In the genomic region with DNA sequence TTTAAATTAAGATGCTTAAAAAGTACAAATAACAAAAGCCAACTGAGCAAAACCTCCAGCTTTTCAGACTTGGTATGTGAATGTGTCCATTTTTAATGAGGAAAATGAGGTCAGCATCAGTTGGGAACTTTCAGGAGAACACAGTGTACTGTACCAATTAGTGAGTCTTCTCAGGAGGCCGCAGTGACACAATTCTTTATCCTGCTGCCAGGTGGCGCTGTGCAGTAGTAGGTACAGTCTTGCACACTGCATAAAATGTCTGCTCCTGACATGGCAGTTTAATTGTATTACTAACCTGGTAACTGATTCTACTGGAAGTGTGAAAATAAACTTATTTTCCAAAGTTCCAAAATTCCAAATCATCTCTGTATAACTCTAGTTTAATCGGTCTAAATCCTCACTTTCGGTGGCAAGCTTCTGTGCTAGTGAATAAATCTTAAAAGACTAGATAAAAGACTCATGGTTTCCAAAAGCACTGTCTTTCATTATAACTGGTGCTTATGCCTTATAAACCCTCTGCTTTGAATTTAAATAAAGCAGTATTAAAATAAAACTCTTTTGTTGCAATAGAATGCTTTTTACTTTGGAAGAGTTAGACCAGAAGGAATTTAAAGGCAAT, we compare ENCODE assay signal across 1 cellular context.
TF ChIP-seq lines count a peak whose summit lies in the region.

No MANE protein-coding gene starts in this region.

TF ChIP-seq in GM23338, 12 proteins besides CTCF, POLR2A, EP300 and RAD21 (continued from another document):
- TF ChIP-seq, protein P1, sequence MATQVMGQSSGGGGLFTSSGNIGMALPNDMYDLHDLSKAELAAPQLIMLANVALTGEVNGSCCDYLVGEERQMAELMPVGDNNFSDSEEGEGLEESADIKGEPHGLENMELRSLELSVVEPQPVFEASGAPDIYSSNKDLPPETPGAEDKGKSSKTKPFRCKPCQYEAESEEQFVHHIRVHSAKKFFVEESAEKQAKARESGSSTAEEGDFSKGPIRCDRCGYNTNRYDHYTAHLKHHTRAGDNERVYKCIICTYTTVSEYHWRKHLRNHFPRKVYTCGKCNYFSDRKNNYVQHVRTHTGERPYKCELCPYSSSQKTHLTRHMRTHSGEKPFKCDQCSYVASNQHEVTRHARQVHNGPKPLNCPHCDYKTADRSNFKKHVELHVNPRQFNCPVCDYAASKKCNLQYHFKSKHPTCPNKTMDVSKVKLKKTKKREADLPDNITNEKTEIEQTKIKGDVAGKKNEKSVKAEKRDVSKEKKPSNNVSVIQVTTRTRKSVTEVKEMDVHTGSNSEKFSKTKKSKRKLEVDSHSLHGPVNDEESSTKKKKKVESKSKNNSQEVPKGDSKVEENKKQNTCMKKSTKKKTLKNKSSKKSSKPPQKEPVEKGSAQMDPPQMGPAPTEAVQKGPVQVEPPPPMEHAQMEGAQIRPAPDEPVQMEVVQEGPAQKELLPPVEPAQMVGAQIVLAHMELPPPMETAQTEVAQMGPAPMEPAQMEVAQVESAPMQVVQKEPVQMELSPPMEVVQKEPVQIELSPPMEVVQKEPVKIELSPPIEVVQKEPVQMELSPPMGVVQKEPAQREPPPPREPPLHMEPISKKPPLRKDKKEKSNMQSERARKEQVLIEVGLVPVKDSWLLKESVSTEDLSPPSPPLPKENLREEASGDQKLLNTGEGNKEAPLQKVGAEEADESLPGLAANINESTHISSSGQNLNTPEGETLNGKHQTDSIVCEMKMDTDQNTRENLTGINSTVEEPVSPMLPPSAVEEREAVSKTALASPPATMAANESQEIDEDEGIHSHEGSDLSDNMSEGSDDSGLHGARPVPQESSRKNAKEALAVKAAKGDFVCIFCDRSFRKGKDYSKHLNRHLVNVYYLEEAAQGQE (IDR thresholded peaks at IDR 0.05; ENCODE audit: unreplicated experiment) = no peak
- TF ChIP-seq POLR2AphosphoS5 (IDR thresholded peaks at IDR 0.05; ENCODE audit: low read depth) (no peak), EZH2 (IDR thresholded peaks at IDR 0.05; ENCODE audit: low read depth, unreplicated experiment) (no peak), ETS1 (IDR thresholded peaks at IDR 0.05) (no peak), ZNF114 (CRISPR knock-in tag; IDR thresholded peaks at IDR 0.05) (no peak), EZH2phosphoT487 (IDR thresholded peaks at IDR 0.05; ENCODE audit: unreplicated experiment) (no peak), JUNB (IDR thresholded peaks at IDR 0.05; ENCODE audit: unreplicated experiment) (no peak)
- TF ChIP-seq, protein P2, sequence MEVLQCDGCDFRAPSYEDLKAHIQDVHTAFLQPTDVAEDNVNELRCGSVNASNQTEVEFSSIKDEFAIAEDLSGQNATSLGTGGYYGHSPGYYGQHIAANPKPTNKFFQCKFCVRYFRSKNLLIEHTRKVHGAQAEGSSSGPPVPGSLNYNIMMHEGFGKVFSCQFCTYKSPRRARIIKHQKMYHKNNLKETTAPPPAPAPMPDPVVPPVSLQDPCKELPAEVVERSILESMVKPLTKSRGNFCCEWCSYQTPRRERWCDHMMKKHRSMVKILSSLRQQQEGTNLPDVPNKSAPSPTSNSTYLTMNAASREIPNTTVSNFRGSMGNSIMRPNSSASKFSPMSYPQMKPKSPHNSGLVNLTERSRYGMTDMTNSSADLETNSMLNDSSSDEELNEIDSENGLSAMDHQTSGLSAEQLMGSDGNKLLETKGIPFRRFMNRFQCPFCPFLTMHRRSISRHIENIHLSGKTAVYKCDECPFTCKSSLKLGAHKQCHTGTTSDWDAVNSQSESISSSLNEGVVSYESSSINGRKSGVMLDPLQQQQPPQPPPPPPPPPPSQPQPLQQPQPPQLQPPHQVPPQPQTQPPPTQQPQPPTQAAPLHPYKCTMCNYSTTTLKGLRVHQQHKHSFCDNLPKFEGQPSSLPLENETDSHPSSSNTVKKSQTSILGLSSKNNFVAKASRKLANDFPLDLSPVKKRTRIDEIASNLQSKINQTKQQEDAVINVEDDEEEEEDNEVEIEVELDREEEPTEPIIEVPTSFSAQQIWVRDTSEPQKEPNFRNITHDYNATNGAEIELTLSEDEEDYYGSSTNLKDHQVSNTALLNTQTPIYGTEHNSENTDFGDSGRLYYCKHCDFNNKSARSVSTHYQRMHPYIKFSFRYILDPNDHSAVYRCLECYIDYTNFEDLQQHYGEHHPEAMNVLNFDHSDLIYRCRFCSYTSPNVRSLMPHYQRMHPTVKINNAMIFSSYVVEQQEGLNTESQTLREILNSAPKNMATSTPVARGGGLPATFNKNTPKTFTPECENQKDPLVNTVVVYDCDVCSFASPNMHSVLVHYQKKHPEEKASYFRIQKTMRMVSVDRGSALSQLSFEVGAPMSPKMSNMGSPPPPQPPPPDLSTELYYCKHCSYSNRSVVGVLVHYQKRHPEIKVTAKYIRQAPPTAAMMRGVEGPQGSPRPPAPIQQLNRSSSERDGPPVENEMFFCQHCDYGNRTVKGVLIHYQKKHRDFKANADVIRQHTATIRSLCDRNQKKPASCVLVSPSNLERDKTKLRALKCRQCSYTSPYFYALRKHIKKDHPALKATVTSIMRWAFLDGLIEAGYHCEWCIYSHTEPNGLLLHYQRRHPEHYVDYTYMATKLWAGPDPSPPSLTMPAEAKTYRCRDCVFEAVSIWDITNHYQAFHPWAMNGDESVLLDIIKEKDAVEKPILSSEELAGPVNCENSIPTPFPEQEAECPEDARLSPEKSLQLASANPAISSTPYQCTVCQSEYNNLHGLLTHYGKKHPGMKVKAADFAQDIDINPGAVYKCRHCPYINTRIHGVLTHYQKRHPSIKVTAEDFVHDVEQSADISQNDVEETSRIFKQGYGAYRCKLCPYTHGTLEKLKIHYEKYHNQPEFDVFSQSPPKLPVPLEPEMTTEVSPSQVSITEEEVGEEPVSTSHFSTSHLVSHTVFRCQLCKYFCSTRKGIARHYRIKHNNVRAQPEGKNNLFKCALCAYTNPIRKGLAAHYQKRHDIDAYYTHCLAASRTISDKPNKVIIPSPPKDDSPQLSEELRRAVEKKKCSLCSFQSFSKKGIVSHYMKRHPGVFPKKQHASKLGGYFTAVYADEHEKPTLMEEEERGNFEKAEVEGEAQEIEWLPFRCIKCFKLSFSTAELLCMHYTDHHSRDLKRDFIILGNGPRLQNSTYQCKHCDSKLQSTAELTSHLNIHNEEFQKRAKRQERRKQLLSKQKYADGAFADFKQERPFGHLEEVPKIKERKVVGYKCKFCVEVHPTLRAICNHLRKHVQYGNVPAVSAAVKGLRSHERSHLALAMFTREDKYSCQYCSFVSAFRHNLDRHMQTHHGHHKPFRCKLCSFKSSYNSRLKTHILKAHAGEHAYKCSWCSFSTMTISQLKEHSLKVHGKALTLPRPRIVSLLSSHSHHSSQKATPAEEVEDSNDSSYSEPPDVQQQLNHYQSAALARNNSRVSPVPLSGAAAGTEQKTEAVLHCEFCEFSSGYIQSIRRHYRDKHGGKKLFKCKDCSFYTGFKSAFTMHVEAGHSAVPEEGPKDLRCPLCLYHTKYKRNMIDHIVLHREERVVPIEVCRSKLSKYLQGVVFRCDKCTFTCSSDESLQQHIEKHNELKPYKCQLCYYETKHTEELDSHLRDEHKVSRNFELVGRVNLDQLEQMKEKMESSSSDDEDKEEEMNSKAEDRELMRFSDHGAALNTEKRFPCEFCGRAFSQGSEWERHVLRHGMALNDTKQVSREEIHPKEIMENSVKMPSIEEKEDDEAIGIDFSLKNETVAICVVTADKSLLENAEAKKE (CRISPR knock-in tag; IDR thresholded peaks at IDR 0.05) = no peak
